ENCODE assay signal across 27 cellular contexts in the genomic region with DNA sequence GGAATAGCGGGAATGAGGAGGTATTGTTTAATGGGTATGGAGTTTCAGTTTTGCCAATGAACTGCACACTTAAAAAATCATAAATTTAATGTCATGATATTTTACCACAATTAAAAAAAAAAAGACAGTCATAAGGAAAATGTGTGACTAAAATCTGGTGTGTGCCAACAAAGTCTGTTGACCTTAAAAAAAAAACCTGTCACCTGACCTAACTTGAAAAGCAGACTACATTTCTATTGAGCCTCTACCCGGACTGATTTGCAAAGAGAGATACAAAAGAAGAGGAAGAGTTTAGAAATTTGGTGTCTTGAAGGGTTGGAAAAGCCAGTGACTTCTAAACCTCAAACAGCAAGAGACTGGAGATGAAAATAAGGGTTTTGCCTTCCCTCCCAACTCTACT. TPM values are rescaled to one million over a fixed set of nuclear protein-coding genes. Genes with fewer than 3 reads are reported as not detected.
"Had no signal": no experiment of that assay in that cellular context is flagged by ENCODE, and none has a peak within 500 bp of the region (broad histone marks: within the 10 kb centered on the region; RNA-seq: fewer than 3 reads in every experiment).

No MANE protein-coding gene starts in this region.

- H3K4me1 Mint-ChIP-seq: activated B cell treated with CpG ODN at 0.5 μM for 24 hours; activated T-helper 17 cell treated with anti-CD3 and anti-CD28 coated beads, Interleukin-2, amount 50 U/mL, for 72 hours; central memory CD8-positive, alpha-beta T cell; T-helper 17 cell had no signal

- H3K4me3 Mint-ChIP-seq: activated B cell treated with CpG ODN at 0.5 μM for 24 hours; activated CD8-positive, alpha-beta T cell treated with anti-CD3 and anti-CD28 coated beads for 36 hours; activated naive CD8-positive, alpha-beta T cell; activated T-cell treated with anti-CD3 and anti-CD28 coated beads, Interleukin-2, amount 50 U/mL, for 4 hours; activated T-helper 17 cell treated with anti-CD3 and anti-CD28 coated beads, Interleukin-2, amount 50 U/mL, for 72 hours; central memory CD8-positive, alpha-beta T cell; T-helper 17 cell; T-helper 2 cell treated with Interferon-gamma antibody and Interleukin-4, amounts not matched to agents 5 μg/mL and 100 μg/mL, for 36 hours had no signal

- H3K36me3 Mint-ChIP-seq: activated naive CD8-positive, alpha-beta T cell had no signal

- H3K4me3 ChIP-seq: esophagus squamous epithelium had no signal

- DNase-seq: activated B cell treated with CpG ODN at 0.5 μM for 24 hours; activated CD4-positive, alpha-beta T cell treated with anti-CD3 and anti-CD28 coated beads for 48 hours; activated CD4-positive, alpha-beta T cell treated with anti-CD3 and anti-CD28 coated beads, Interleukin-2, amount 50 U/mL, for 1 hour; activated CD4-positive, alpha-beta T cell treated with anti-CD3 and anti-CD28 coated beads, Interleukin-2, amount 50 U/mL, for 48 hours; activated CD8-positive, alpha-beta memory T cell treated with anti-CD3 and anti-CD28 coated beads for 24 hours; activated CD8-positive, alpha-beta T cell treated with anti-CD3 and anti-CD28 coated beads for 36 hours; activated effector memory CD4-positive, alpha-beta T cell treated with Interleukin-2 at 50 U/mL for 16 hours; activated gamma-delta T cell treated with Interleukin-2 at 50 U/mL for 16 hours; activated naive CD4-positive, alpha-beta T cell treated with anti-CD3 and anti-CD28 coated beads, Interleukin-2, amount 50 U/mL, for 16 hours; activated naive CD4-positive, alpha-beta T cell treated with Interleukin-2 at 50 U/mL for 16 hours; activated T-cell treated with anti-CD3 and anti-CD28 coated beads, Interleukin-2, amount 50 U/mL, for 4 hours; amniotic stem cell; anterior cingulate cortex; brain microvascular endothelial cell; cortex of kidney; dermis blood vessel endothelial cell; effector CD8-positive, alpha-beta T cell; esophagus squamous epithelium; T-helper 1 cell; T-helper 17 cell; T1000; WERI-Rb-1 had no signal

- H3K27me3 ChIP-seq: brain microvascular endothelial cell, esophagus squamous epithelium had no signal

- H3K27ac ChIP-seq: brain microvascular endothelial cell, epithelial cell of prostate, esophagus squamous epithelium, WERI-Rb-1 had no signal

- H3K27ac Mint-ChIP-seq: activated B cell treated with CpG ODN at 0.5 μM for 24 hours; activated CD8-positive, alpha-beta T cell treated with anti-CD3 and anti-CD28 coated beads for 36 hours; activated naive CD8-positive, alpha-beta T cell; activated T-helper 17 cell treated with anti-CD3 and anti-CD28 coated beads, Interleukin-2, amount 50 U/mL, for 72 hours; T-helper 17 cell; T-helper 2 cell treated with Interferon-gamma antibody and Interleukin-4, amounts not matched to agents 5 μg/mL and 100 μg/mL, for 36 hours had no signal

- H3K9me3 Mint-ChIP-seq: activated B cell treated with CpG ODN at 0.5 μM for 24 hours; activated CD8-positive, alpha-beta T cell treated with anti-CD3 and anti-CD28 coated beads for 36 hours; activated T-cell treated with anti-CD3 and anti-CD28 coated beads, Interleukin-2, amount 50 U/mL, for 4 hours; activated T-helper 17 cell treated with anti-CD3 and anti-CD28 coated beads, Interleukin-2, amount 50 U/mL, for 72 hours; central memory CD8-positive, alpha-beta T cell; T-helper 2 cell treated with Interferon-gamma antibody and Interleukin-4, amounts not matched to agents 5 μg/mL and 100 μg/mL, for 36 hours had no signal

RNA-seq across cellular contexts. Expression of gene TMEM150C, which starts 48.4 kb away (rescaled TPM):
- total RNA-seq: activated B cell treated with CpG ODN at 0.5 μM for 24 hours; activated CD8-positive, alpha-beta T cell treated with anti-CD3 and anti-CD28 coated beads for 36 hours; activated T-helper 17 cell treated with anti-CD3 and anti-CD28 coated beads, Interleukin-2, amount 50 U/mL, for 72 hours had no signal
